ENCODE assay signal across 9 cellular contexts in genomic region chr3:124034809-124035152, GRCh38. TPM values are rescaled to one million over a fixed set of nuclear protein-coding genes. Genes with fewer than 3 reads are reported as not detected.
DNase-seq lines count a peak whose midpoint lies in the region; ATAC-seq and TF ChIP-seq lines count a peak whose summit lies in the region.
"Had no signal": no experiment of that assay in that cellular context is flagged by ENCODE, and none has a peak within 500 bp of the region (broad histone marks: within the 10 kb centered on the region; RNA-seq: fewer than 3 reads in every experiment).

No MANE protein-coding gene starts in this region.

- peaks cover 34% of the 10 kb centered on the region for H3K27me3 ChIP-seq in NT2/D1 (ENCODE audit: insufficient read depth, insufficient read length)
- no peaks in the 10 kb centered on the region for H3K27me3 ChIP-seq in gastrocnemius medialis

- in situ Hi-C loops in gastrocnemius medialis (cut with MboI; ENCODE audit: low sequenced_read_pairs in 4 of 4) = no loop called here

- no peak for TF ChIP-seq POLR2A in gastrocnemius medialis (IDR thresholded peaks at IDR 0.05)

- no peak overlapping the region for H3K9ac ChIP-seq in NT2/D1 (ENCODE audit: insufficient read length, low read depth)

- H3K4me3 ChIP-seq in NT2/D1 (ENCODE audit: insufficient read length, low read depth) = peak overlapping the region; percentile 81
- peak overlapping the region; percentile 88; the same call in 1 of the 2 replicates for H3K4me3 ChIP-seq in iPS-18c (ENCODE audit: insufficient read depth, low read depth, low read length)
- peak overlapping the region; percentile 80 to 89 (median 84) for H3K4me3 ChIP-seq in gastrocnemius medialis

- DNase-seq in NCI-H82 (lab: John Stamatoyannopoulos, UW) (peak; percentile 68), NCI-H82 treated with DMSO at 0.1 percent for 48 hours (lab: John Stamatoyannopoulos, UW; ENCODE audit: unreplicated experiment) (no peak), NT2/D1 (ENCODE audit: low read depth, low spot score) (no peak), gastrocnemius medialis (no peak), NCI-H510A (lab: John Stamatoyannopoulos, UW) (no peak), DMS153 (lab: John Stamatoyannopoulos, UW) (no peak), posterior cingulate gyrus (no peak)

- H3K9me3 ChIP-seq in NT2/D1 (ENCODE audit: insufficient read depth, low read length) = 0 out of 2 replicates have a peak, but pooled peaks cover 5% of the 10 kb centered on the region
- no peaks in the 10 kb centered on the region for H3K9me3 ChIP-seq in iPS-18c (ENCODE audit: control insufficient read depth, insufficient read depth, low read length)
- no peaks in the 10 kb centered on the region for H3K9me3 ChIP-seq in gastrocnemius medialis

- ATAC-seq in gastrocnemius medialis = no peak

- H3K36me3 ChIP-seq in NT2/D1 (ENCODE audit: insufficient read depth, insufficient read length, low read length) = no peaks in the 10 kb centered on the region
- no peaks in the 10 kb centered on the region for H3K36me3 ChIP-seq in gastrocnemius medialis
- H3K36me3 ChIP-seq: tibial nerve had no signal

- no peak overlapping the region for H3K27ac ChIP-seq in gastrocnemius medialis

- peaks cover 2% of the 10 kb centered on the region for H3K4me1 ChIP-seq in NT2/D1 (ENCODE audit: insufficient read depth, insufficient read length)
- H3K4me1 ChIP-seq in gastrocnemius medialis = peaks cover 6 to 12% of the 10 kb centered on the region in 2 donors

- intact Hi-C loops in gastrocnemius medialis (cut with DNase I; ENCODE audit: low total_unique reads) (loop anchor here (5.0 kb wide), 1 partner anchor 243 kb away; no protein-coding TSS in a partner anchor), posterior cingulate gyrus (cut with DNase I) (loop anchor here (5.0 kb wide), 2 partner anchors 43 to 248 kb away; no protein-coding TSS in a partner anchor)

- no peak for TF ChIP-seq CTCF in gastrocnemius medialis (IDR thresholded peaks at IDR 0.05 in 4 of 5, conservative IDR thresholded peaks at IDR 0.05 in 1 of 5)

RNA-seq across cellular contexts. Expression of gene KALRN, which starts 1.6 kb away (rescaled TPM):
- total RNA-seq in gastrocnemius medialis = 10 to 100 TPM; 25.4 to 47.0 (median 30.7) TPM

RNA-seq across cellular contexts. Expression of gene ROPN1, which starts 42.9 kb away (rescaled TPM):
- not detected for total RNA-seq in gastrocnemius medialis
- total RNA-seq: tibial nerve had no signal
